30 cellular contexts compared by ENCODE assay signal in the genomic region with DNA sequence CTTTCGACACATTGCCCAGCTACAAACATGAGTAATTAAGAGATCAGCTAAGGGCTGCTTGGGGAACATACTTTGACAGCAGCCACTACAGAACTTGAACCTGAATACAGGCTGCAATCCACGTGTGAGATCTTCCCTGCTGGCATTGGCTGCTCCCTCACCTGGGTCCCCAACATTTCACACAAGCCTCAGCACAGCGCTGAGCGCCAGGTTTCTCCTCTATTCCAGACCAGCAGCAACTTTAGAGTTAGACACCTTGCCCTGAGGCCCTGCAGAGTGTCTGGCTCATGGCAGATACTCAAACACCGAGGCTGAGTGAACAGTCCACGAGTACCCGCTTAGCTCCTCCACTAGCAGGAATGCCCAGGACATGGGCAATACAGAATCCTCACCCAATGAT. TPM values are rescaled to one million over a fixed set of nuclear protein-coding genes. Genes with fewer than 3 reads are reported as not detected.
"Had no signal": no experiment of that assay in that cellular context is flagged by ENCODE, and none has a peak within 500 bp of the region (broad histone marks: within the 10 kb centered on the region; RNA-seq: fewer than 3 reads in every experiment).

No MANE protein-coding gene starts in this region.

- H3K4me3 ChIP-seq: lower lobe of right lung, mucosa of descending colon, pancreas, prostate gland, right atrium auricular region, smooth muscle cell, suprapubic skin, transverse colon had no signal

- H3K36me3 Mint-ChIP-seq: natural killer cell treated with Interleukin-12 subunit alpha and Interleukin-12 subunit beta and Interleukin-15 and Interleukin-18, amount 100 ng/mL, for 72 hours had no signal

- H3K27ac Mint-ChIP-seq: endodermal cell; naive B cell; natural killer cell treated with Interleukin-12 subunit alpha and Interleukin-12 subunit beta and Interleukin-15 and Interleukin-18, amount 100 ng/mL, for 72 hours; stimulated activated naive CD8-positive, alpha-beta T cell treated with anti-CD3 and anti-CD28 coated beads, Interleukin-15, amount 100 ng/mL, for 72 hours had no signal

- H3K4me1 ChIP-seq: prostate gland had no signal

- ATAC-seq: left ventricle myocardium superior; lower lobe of right lung; mucosa of descending colon; natural killer cell treated with Interleukin-12 subunit alpha and Interleukin-12 subunit beta and Interleukin-15 and Interleukin-18, amount 100 ng/mL, for 72 hours; pancreas; sciatic nerve; stimulated activated naive CD8-positive, alpha-beta T cell treated with anti-CD3 and anti-CD28 coated beads, Interleukin-15, amount 100 ng/mL, for 72 hours had no signal

- FAIRE-seq: colon, endothelial cell of umbilical vein, frontal cortex, keratinocyte, pancreas had no signal

- H3K9me3 ChIP-seq: lower lobe of right lung, mucosa of descending colon, neutrophil, pancreas, prostate gland, right atrium auricular region, suprapubic skin, transverse colon had no signal

- H3K27ac ChIP-seq: lower lobe of right lung, neutrophil, prostate gland, right atrium auricular region, suprapubic skin, transverse colon had no signal

- H3K4me2 ChIP-seq: smooth muscle cell had no signal

- H3K36me3 ChIP-seq: lower lobe of right lung, neutrophil, pancreas, prostate gland, right atrium auricular region, suprapubic skin, transverse colon had no signal

- H3K4me3 Mint-ChIP-seq: natural killer cell treated with Interleukin-12 subunit alpha and Interleukin-12 subunit beta and Interleukin-15 and Interleukin-18, amount 100 ng/mL, for 72 hours; stimulated activated naive CD8-positive, alpha-beta T cell treated with anti-CD3 and anti-CD28 coated beads, Interleukin-15, amount 100 ng/mL, for 72 hours had no signal

- DNase-seq: central memory CD4-positive, alpha-beta T cell; dorsolateral prefrontal cortex; effector CD8-positive, alpha-beta T cell; endodermal cell; erythroblast; head of caudate nucleus; left ventricle myocardium superior; lower lobe of right lung; mucosa of descending colon; naive B cell; pancreas; stimulated activated CD4-positive, alpha-beta T cell treated with anti-CD3 and anti-CD28 coated beads, Interleukin-12 subunit alpha, Interleukin-12 subunit beta, amount 100 ng/mL, for 4 hours; stimulated activated CD4-positive, alpha-beta T cell treated with anti-CD3 and anti-CD28 coated beads, Interleukin-1b, Interleukin-23, amount 100 ng/mL, for 48 hours; stimulated activated CD4-positive, alpha-beta T cell treated with anti-CD3 and anti-CD28 coated beads, Interleukin-4, amount 100 ng/mL, for 1 hour; stimulated activated CD8-positive, alpha-beta memory T cell treated with anti-CD3 and anti-CD28 coated beads, Interleukin-4, amount 100 ng/mL, for 48 hours; stimulated activated naive CD4-positive, alpha-beta T cell; stimulated activated naive CD8-positive, alpha-beta T cell treated with anti-CD3 and anti-CD28 coated beads, Interleukin-15, amount 100 ng/mL, for 72 hours; transverse colon had no signal

- H3K9me3 Mint-ChIP-seq: endodermal cell; natural killer cell treated with Interleukin-12 subunit alpha and Interleukin-12 subunit beta and Interleukin-15 and Interleukin-18, amount 100 ng/mL, for 72 hours; stimulated activated naive CD8-positive, alpha-beta T cell treated with anti-CD3 and anti-CD28 coated beads, Interleukin-15, amount 100 ng/mL, for 72 hours had no signal

- H3K27me3 ChIP-seq: pancreas, right atrium auricular region had no signal

RNA-seq across cellular contexts. Expression of a gene that starts 1.3 kb away (rescaled TPM):
- total RNA-seq: glomerular endothelial cell; natural killer cell treated with Interleukin-12 subunit alpha and Interleukin-12 subunit beta and Interleukin-15 and Interleukin-18, amount 100 ng/mL, for 72 hours had no signal
- polyA plus RNA-seq: smooth muscle cell had no signal
